1 cellular context compared by ENCODE assay signal in genomic region chr3:25423780-25424179, GRCh38.
TF ChIP-seq lines count a peak whose summit lies in the region.

No MANE protein-coding gene starts in this region.

TF ChIP-seq in SK-N-SH, 30 proteins besides CTCF, POLR2A, EP300 and RAD21 (continued from another document):
- TF ChIP-seq USF2 (IDR thresholded peaks at IDR 0.05; ENCODE audit: borderline replicate concordance, low read depth, low read length), result no peak
- TF ChIP-seq FOXJ3 (CRISPR knock-in tag; IDR thresholded peaks at IDR 0.05), result no peak
- no peak for TF ChIP-seq GATA2 (CRISPR knock-in tag; IDR thresholded peaks at IDR 0.05)
- TF ChIP-seq TCF12 (IDR thresholded peaks at IDR 0.05), result 0 out of 2 replicates have a peak, but pooled peaks have one; percentile 12
- no peak for TF ChIP-seq YY1 (IDR thresholded peaks at IDR 0.05; ENCODE audit: low read depth)
- TF ChIP-seq, protein P1, sequence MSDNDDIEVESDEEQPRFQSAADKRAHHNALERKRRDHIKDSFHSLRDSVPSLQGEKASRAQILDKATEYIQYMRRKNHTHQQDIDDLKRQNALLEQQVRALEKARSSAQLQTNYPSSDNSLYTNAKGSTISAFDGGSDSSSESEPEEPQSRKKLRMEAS (IDR thresholded peaks at IDR 0.05; ENCODE audit: low read depth), result no peak
